9 cellular contexts compared by ENCODE assay signal in the genomic region with DNA sequence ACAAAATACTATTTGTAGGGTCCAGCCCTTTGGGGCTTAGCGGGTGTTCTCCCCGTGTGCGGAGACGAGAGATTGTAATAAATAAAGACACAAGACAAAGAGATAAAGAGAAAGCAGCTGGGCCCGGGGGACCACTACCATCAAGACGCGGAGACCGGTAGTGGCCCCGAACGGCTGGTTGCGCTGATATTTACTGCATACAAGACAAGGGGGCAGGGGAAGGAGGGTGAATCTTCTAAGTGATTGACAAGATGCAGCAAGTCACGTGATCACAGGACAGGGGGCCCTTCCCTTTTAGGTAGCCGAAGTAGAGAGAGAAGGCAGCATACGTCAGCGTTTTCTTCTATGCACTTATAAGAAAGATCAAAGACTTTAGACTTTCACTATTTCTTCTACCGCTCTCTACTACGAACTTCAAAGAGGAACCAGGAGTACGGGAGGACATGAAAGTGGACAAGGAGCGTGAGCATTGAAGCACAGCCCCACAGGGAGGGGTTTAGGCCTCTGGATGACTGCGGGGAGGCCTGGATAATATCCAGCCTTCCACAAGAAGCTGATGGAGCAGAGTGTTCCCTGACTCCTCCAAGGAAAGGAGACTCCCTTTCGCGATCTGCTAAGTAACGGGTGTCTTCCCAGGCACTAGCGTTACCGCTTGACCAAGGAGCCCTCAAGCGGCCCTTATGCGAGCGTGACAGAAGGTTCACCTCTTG. TPM values are rescaled to one million over a fixed set of nuclear protein-coding genes. Genes with fewer than 3 reads are reported as not detected.
"Had no signal": no experiment of that assay in that cellular context is flagged by ENCODE, and none has a peak within 500 bp of the region (broad histone marks: within the 10 kb centered on the region; RNA-seq: fewer than 3 reads in every experiment).

No MANE protein-coding gene starts in this region.

RNA-seq across cellular contexts. Expression of gene CLEC10A, which starts 11.4 kb away (rescaled TPM):
- total RNA-seq: activated B cell treated with CpG ODN at 0.5 μM for 24 hours; activated CD4-positive, alpha-beta memory T cell treated with anti-CD3 and anti-CD28 coated beads for 36 hours; activated naive CD4-positive, alpha-beta T cell treated with anti-CD3 and anti-CD28 coated beads, Interleukin-2, amount 50 U/mL, for 72 hours; activated T-helper 17 cell treated with anti-CD3 and anti-CD28 coated beads, Interleukin-2, amount 50 U/mL, for 72 hours; chondrocyte; mammary epithelial cell; SJSA1 had no signal
- polyA plus RNA-seq: mammary epithelial cell, neural cell had no signal

RNA-seq across cellular contexts. Expression of gene ASGR2, which starts 23.2 kb away (rescaled TPM):
- total RNA-seq: activated B cell treated with CpG ODN at 0.5 μM for 24 hours; activated CD4-positive, alpha-beta memory T cell treated with anti-CD3 and anti-CD28 coated beads for 36 hours; activated naive CD4-positive, alpha-beta T cell treated with anti-CD3 and anti-CD28 coated beads, Interleukin-2, amount 50 U/mL, for 72 hours; activated T-helper 17 cell treated with anti-CD3 and anti-CD28 coated beads, Interleukin-2, amount 50 U/mL, for 72 hours; chondrocyte; mammary epithelial cell; SJSA1; urinary bladder had no signal
- polyA plus RNA-seq: mammary epithelial cell, neural cell had no signal

RNA-seq across cellular contexts. Expression of gene SLC16A11, which starts 47.6 kb away (rescaled TPM):
- total RNA-seq: mammary epithelial cell, SJSA1, urinary bladder had no signal
- polyA plus RNA-seq: mammary epithelial cell, neural cell had no signal

RNA-seq across cellular contexts. Expression of gene SLC16A13, which starts 55.7 kb away (rescaled TPM):
- total RNA-seq: SJSA1 had no signal
- polyA plus RNA-seq: neural cell had no signal
